Comparison of ENCODE assay signal across 8 cellular contexts in genomic region chr1:53219711-53220110, GRCh38. TPM values are rescaled to one million over a fixed set of nuclear protein-coding genes. Genes with fewer than 3 reads are reported as not detected.
DNase-seq lines count a peak whose midpoint lies in the region; ATAC-seq, FAIRE-seq and TF ChIP-seq lines count a peak whose summit lies in the region.

No MANE protein-coding gene starts in this region.

- POLR2A ChIA-PET in T-cell (lab: Charles Lee): no interaction called here

- peak overlapping the region; percentile 70; the same call in 1 of the 2 replicates for H2AFZ ChIP-seq in GM23338

- H3K4me1 Mint-ChIP-seq in GM23338: peaks cover 15% of the 10 kb centered on the region
- peaks cover 21 to 27% (median 25%) of the 10 kb centered on the region in 3 donors for H3K4me1 Mint-ChIP-seq in T-cell

- H3K79me2 ChIP-seq in GM23338 (replicated peaks; ENCODE audit: insufficient read depth): peaks cover 5% of the 10 kb centered on the region; the same call in 1 of the 2 replicates

- H3K27ac Mint-ChIP-seq in GM23338: 0 out of 2 replicates have a peak overlapping the region, but pooled peaks have one; percentile 45
- peak overlapping the region; percentile 96 to 97 for H3K27ac Mint-ChIP-seq in T-cell

- TF ChIP-seq POLR2A in gastrocnemius medialis (IDR thresholded peaks at IDR 0.05): no peak

- CTCF ChIA-PET in T-cell (lab: Charles Lee): interaction anchor here in 1 of 2 donors (0.9 kb wide), 1 partner anchor 9 kb away, joined by 3 read pairs; no protein-coding TSS in a partner anchor

- no peaks in the 10 kb centered on the region for H3K36me3 ChIP-seq in GM23338 (ENCODE audit: insufficient read depth)
- peaks cover 0 to 35% of the 10 kb centered on the region in 2 donors for H3K36me3 ChIP-seq in gastrocnemius medialis

- H3K4me2 ChIP-seq in GM23338: peak overlapping the region; percentile 76

- no peak for TF ChIP-seq CTCF in GM23338 (conservative IDR thresholded peaks at IDR 0.05; ENCODE audit: low read depth in 2 of 2)
- TF ChIP-seq CTCF in fibroblast of the aortic adventitia (IDR thresholded peaks at IDR 0.05; ENCODE audit: insufficient read depth, low read length): no peak
- no peak for TF ChIP-seq CTCF in gastrocnemius medialis (IDR thresholded peaks at IDR 0.05 in 4 of 5, conservative IDR thresholded peaks at IDR 0.05 in 1 of 5)

- intact Hi-C loops in gastrocnemius medialis (cut with DNase I; ENCODE audit: low total_unique reads): loop anchor here (1.0 kb wide), 2 partner anchors 19 to 23 kb away; partner anchors contain the start of genes CPT2 and MAGOH

- no peaks in the 10 kb centered on the region for H4K20me1 ChIP-seq in GM23338 (replicated peaks; ENCODE audit: insufficient read depth)

- H3K36me3 Mint-ChIP-seq in GM23338 (ENCODE audit: low read depth) (peaks cover 3% of the 10 kb centered on the region; the same call in 2 of the 3 replicates), T-cell (peaks cover 10% of the 10 kb centered on the region)

- DNase-seq in GM23338 (ENCODE audit: low spot score) (no peak), T-cell (no peak), fibroblast of the aortic adventitia (ENCODE audit: low read depth) (peak; percentile 3), gastrocnemius medialis (no peak), cerebellar nuclear complex (lab: John Stamatoyannopoulos, UW) (no peak), COR-L47 (lab: John Stamatoyannopoulos, UW) (no peak), frontal cortex (ENCODE audit: low spot score in 2 of 2) (no peak), occipital lobe (lab: John Stamatoyannopoulos, UW) (no peak)

- H3K27me3 Mint-ChIP-seq in GM23338 (ENCODE audit: insufficient read depth, low read depth, poor library complexity) (peaks cover 3% of the 10 kb centered on the region), T-cell (no peaks in the 10 kb centered on the region)

- H3K9me3 Mint-ChIP-seq in GM23338: no peaks in the 10 kb centered on the region; the same call in 2 of the 3 replicates
- H3K9me3 Mint-ChIP-seq in T-cell: no peaks in the 10 kb centered on the region

- ATAC-seq in GM23338 (peak; percentile 5; the same call in 2 of the 3 replicates), T-cell (replicated peaks in 1 of 4) (no peak), gastrocnemius medialis (no peak)

- no peaks in the 10 kb centered on the region; the same call in 1 of the 2 replicates for H3F3A ChIP-seq in GM23338 (replicated peaks; ENCODE audit: low read depth)

- H3K27ac ChIP-seq in GM23338 (ENCODE audit: low read depth) (0 out of 2 replicates have a peak overlapping the region, but pooled peaks have one; percentile 67), gastrocnemius medialis (peak overlapping the region; percentile 94 to 98 (median 96))

- H3K9me3 ChIP-seq in gastrocnemius medialis: no peaks in the 10 kb centered on the region

- FAIRE-seq in frontal cortex (lab: Jason Lieb, UNC): no peak

- H3K4me3 ChIP-seq in GM23338 (peak overlapping the region; percentile 57), fibroblast of the aortic adventitia (ENCODE audit: low read depth, low read length) (peak overlapping the region; percentile 97), gastrocnemius medialis (peak overlapping the region; percentile 80 to 89 (median 86))

- H3K4me3 Mint-ChIP-seq in GM23338 (peak overlapping the region; percentile 93), T-cell (peak overlapping the region; percentile 88 to 89 (median 88))

- H3K27me3 ChIP-seq in GM23338 (ENCODE audit: insufficient read depth) (no peaks in the 10 kb centered on the region), gastrocnemius medialis (no peaks in the 10 kb centered on the region)

- no peaks in the 10 kb centered on the region for H3K9me2 ChIP-seq in GM23338 (ENCODE audit: insufficient read depth)

- in situ Hi-C loops in gastrocnemius medialis (cut with MboI; ENCODE audit: low sequenced_read_pairs in 4 of 4): no loop called here

- H3K4me1 ChIP-seq in GM23338 (ENCODE audit: insufficient read depth): peaks cover 7% of the 10 kb centered on the region
- H3K4me1 ChIP-seq in gastrocnemius medialis: peaks cover 13 to 15% of the 10 kb centered on the region in 2 donors

TF ChIP-seq in GM23338, 12 proteins besides CTCF, POLR2A, EP300 and RAD21:
- no peak for TF ChIP-seq EZH2 (IDR thresholded peaks at IDR 0.05; ENCODE audit: low read depth, unreplicated experiment)
- TF ChIP-seq JUNB (IDR thresholded peaks at IDR 0.05; ENCODE audit: unreplicated experiment): no peak
- no peak for TF ChIP-seq EZH2phosphoT487 (IDR thresholded peaks at IDR 0.05; ENCODE audit: unreplicated experiment)
- no peak for TF ChIP-seq CREB1 (CRISPR knock-in tag; IDR thresholded peaks at IDR 0.05; ENCODE audit: low read depth)

RNA-seq across cellular contexts. Expression of gene CZIB, which starts 0.7 kb away (rescaled TPM):
- 39.5 and 59.8 TPM in 2 replicates for total RNA-seq in GM23338 (2014; rRNA removed; shearing (Covaris generic))
- 74.7 and 84.1 TPM in 2 replicates for polyA plus RNA-seq in GM23338 (2016; fragmentation: Nextera tagmentation; extraction: Ambion mirVana)
- total RNA-seq in T-cell (10 to 100 TPM; 41.4 to 71.3 (median 69.3) TPM), fibroblast of the aortic adventitia (ENCODE audit: low replicate concordance) (49.9 and 66.6 TPM in 2 replicates), gastrocnemius medialis (10 to 100 TPM; 38.3 to 51.4 (median 44.9) TPM), frontal cortex (42.4 TPM), occipital lobe (48.4 TPM)

RNA-seq across cellular contexts. Expression of gene MAGOH, which starts 18.6 kb away (rescaled TPM):
- 79.3 and 110 TPM in 2 replicates for total RNA-seq in GM23338 (2014; rRNA removed; shearing (Covaris generic))
- 181 and 185 TPM in 2 replicates for polyA plus RNA-seq in GM23338 (2016; fragmentation: Nextera tagmentation; extraction: Ambion mirVana)
- 10 to 100 TPM; 43.7 to 51.9 (median 51.3) TPM for total RNA-seq in T-cell
- 3.8 and 24.2 TPM in 2 replicates for total RNA-seq in fibroblast of the aortic adventitia (ENCODE audit: low replicate concordance)
- total RNA-seq in gastrocnemius medialis: 10 to 100 TPM; 12.9 to 34.3 (median 19.8) TPM
- 15.9 TPM for total RNA-seq in frontal cortex
- total RNA-seq in occipital lobe: 18.2 TPM

RNA-seq across cellular contexts. Expression of gene CPT2, which starts 23.1 kb away (rescaled TPM):
- total RNA-seq in GM23338 (2014; rRNA removed; shearing (Covaris generic)): 30.6 and 30.9 TPM in 2 replicates
- 9.6 and 11.2 TPM in 2 replicates for polyA plus RNA-seq in GM23338 (2016; fragmentation: Nextera tagmentation; extraction: Ambion mirVana)
- total RNA-seq in T-cell (10 to 100 TPM in 4 of 5 donors, 1 to 10 TPM in 1; 9.4 to 17.5 (median 15.9) TPM), fibroblast of the aortic adventitia (ENCODE audit: low replicate concordance) (7.5 and 14.7 TPM in 2 replicates), gastrocnemius medialis (10 to 100 TPM; 13.3 to 30.6 (median 26.6) TPM), frontal cortex (3.3 TPM), occipital lobe (4.2 TPM)
